13 cellular contexts compared by ENCODE assay signal in genomic region chr3:184954251-184954650, GRCh38.
A peak's percentile ranks its signal among the peaks of the same experiment; 100 is the strongest.
DNase-seq lines count a peak whose midpoint lies in the region; ATAC-seq and TF ChIP-seq lines count a peak whose summit lies in the region.
"Had no signal": no experiment of that assay in that cellular context is flagged by ENCODE, and none has a peak within 500 bp of the region (broad histone marks: within the 10 kb centered on the region; RNA-seq: fewer than 3 reads in every experiment).

No MANE protein-coding gene starts in this region.

- H3K27ac ChIP-seq in right atrium auricular region = no peak overlapping the region
- peak overlapping the region in 3 of 12 donors; percentile 11 to 44 (median 37) for H3K27ac ChIP-seq in heart left ventricle
- H3K27ac ChIP-seq in hepatocyte = peak overlapping the region; percentile 15
- no peak overlapping the region for H3K27ac ChIP-seq in PC-9
- H3K27ac ChIP-seq: 22Rv1, BLaER1, GM23248 had no signal

- H3K9me3 ChIP-seq in right atrium auricular region = no peaks in the 10 kb centered on the region
- no peaks in the 10 kb centered on the region for H3K9me3 ChIP-seq in heart left ventricle
- H3K9me3 ChIP-seq in hepatocyte (ENCODE audit: low read depth) = no peaks in the 10 kb centered on the region
- no peaks in the 10 kb centered on the region for H3K9me3 ChIP-seq in PC-9 (ENCODE audit: insufficient read depth, low read depth)
- H3K9me3 ChIP-seq: BLaER1 had no signal

- H4K20me1 ChIP-seq in hepatocyte (ENCODE audit: insufficient read depth, poor library complexity, severe bottlenecking) (no peaks in the 10 kb centered on the region), PC-9 (ENCODE audit: insufficient read depth) (no peaks in the 10 kb centered on the region)
- H4K20me1 ChIP-seq: BLaER1 had no signal

- CTCF ChIA-PET in PC-9 (lab: Charles Lee) = no interaction called here

- H3K4me3 ChIP-seq in right atrium auricular region (no peak overlapping the region), heart left ventricle (no peak overlapping the region), hepatocyte (no peak overlapping the region), PC-9 (no peak overlapping the region)
- H3K4me3 ChIP-seq: BLaER1, GM23248 had no signal

- H3K9me2 ChIP-seq in hepatocyte (replicated peaks; ENCODE audit: insufficient read depth) = no peaks in the 10 kb centered on the region
- H3K9me2 ChIP-seq in PC-9 (ENCODE audit: insufficient read depth) = no peaks in the 10 kb centered on the region

- no peak for DNase-seq in Right ventricle myocardium inferior (ENCODE audit: missing footprints)
- DNase-seq in right atrium auricular region (ENCODE audit: low spot score) = no peak
- DNase-seq in heart left ventricle = peak; percentile 19 to 58 (median 45)
- no peak for DNase-seq in hepatocyte (ENCODE audit: low spot score)
- no peak for DNase-seq in iPS-NIHi7 (ENCODE audit: extremely low spot score)
- no peak for DNase-seq in PC-9
- DNase-seq: AML-193, DMS 273 treated with DMSO at 0.1 percent for 48 hours, GM23248 had no signal

- H3K79me2 ChIP-seq in hepatocyte (no peaks in the 10 kb centered on the region), PC-9 (ENCODE audit: low read depth) (no peaks in the 10 kb centered on the region)

- no peak for TF ChIP-seq CTCF in right atrium auricular region (IDR thresholded peaks at IDR 0.05)
- no peak for TF ChIP-seq CTCF in heart left ventricle (IDR thresholded peaks at IDR 0.05)
- no peak for TF ChIP-seq CTCF in hepatocyte (IDR thresholded peaks at IDR 0.05; ENCODE audit: poor library complexity)
- no peak for TF ChIP-seq CTCF in PC-9 (conservative IDR thresholded peaks at IDR 0.05)

- 50 to 63% (median 54%) methylated on average over 3 of the region's 3 CpGs for WGBS in heart left ventricle, 4 donors
- WGBS in hepatocyte (ENCODE audit: low lambda C conversion rate, missing lambda C conversion rate) = 87% methylated on average over 3 of the region's 3 CpGs

- TF ChIP-seq POLR2A in heart left ventricle (IDR thresholded peaks at IDR 0.05) = no peak

- H3K4me2 ChIP-seq in hepatocyte (no peak overlapping the region), PC-9 (no peak overlapping the region)
- H3K4me2 ChIP-seq: BLaER1 had no signal

- H3K36me3 ChIP-seq in right atrium auricular region (peaks cover 13% of the 10 kb centered on the region), heart left ventricle (peaks cover 0 to 62% (median 35%) of the 10 kb centered on the region in 9 donors), hepatocyte (replicated peaks; ENCODE audit: insufficient read depth, low read depth) (no peaks in the 10 kb centered on the region), PC-9 (ENCODE audit: low read depth) (no peaks in the 10 kb centered on the region)

- intact Hi-C loops in Right ventricle myocardium inferior (cut with DNase I) = no loop called here
- intact Hi-C loops in heart left ventricle (cut with DNase I) = loop anchor here in 1 of 10 donors (10.0 kb wide), 1 partner anchor 221 kb away; no protein-coding TSS in a partner anchor
- intact Hi-C loops in PC-9 (cut with micrococcal nuclease; ENCODE audit: unreplicated experiment) = no loop called here

- no peaks in the 10 kb centered on the region for H3K27me3 ChIP-seq in right atrium auricular region
- H3K27me3 ChIP-seq in heart left ventricle = no peaks in the 10 kb centered on the region
- H3K27me3 ChIP-seq in hepatocyte = no peaks in the 10 kb centered on the region
- H3K27me3 ChIP-seq in PC-9 (ENCODE audit: insufficient read depth, low read depth) = no peaks in the 10 kb centered on the region
- H3K27me3 ChIP-seq: BLaER1 had no signal

- no TSS peak for BruUV-seq in PC-9 (replicated peaks; lab: Mats Ljungman, UMichigan)

- POLR2A ChIA-PET in PC-9 (lab: Charles Lee; ENCODE audit: unreplicated experiment) = no interaction called here

- ATAC-seq in Right ventricle myocardium inferior (peak; percentile 82), heart left ventricle (peak; percentile 86 to 95 (median 90)), GM18498 (IDR thresholded peaks at IDR 0.05; ENCODE audit: unreplicated experiment) (no peak), HG03565 (IDR thresholded peaks at IDR 0.05; ENCODE audit: unreplicated experiment) (no peak)

- no peak overlapping the region for H2AFZ ChIP-seq in hepatocyte
- H2AFZ ChIP-seq in PC-9 = no peak overlapping the region
- H2AFZ ChIP-seq: GM23248 had no signal

- no peaks in the 10 kb centered on the region for H3F3A ChIP-seq in PC-9 (ENCODE audit: insufficient read depth, low read depth)

- H3K4me1 ChIP-seq in right atrium auricular region (no peaks in the 10 kb centered on the region), heart left ventricle (peaks cover 0 to 18% (median 6%) of the 10 kb centered on the region in 12 donors), hepatocyte (ENCODE audit: insufficient read depth) (peaks cover 17% of the 10 kb centered on the region), PC-9 (replicated peaks; ENCODE audit: insufficient read depth) (no peaks in the 10 kb centered on the region)
- H3K4me1 ChIP-seq: BLaER1 had no signal

Comparison
In these comparisons a context has a peak if more than half of its experiments do, and no peak if none do; other contexts are left out.
1. DNase-seq: peak in heart left ventricle (5 of 5); none in Right ventricle myocardium inferior (single experiment), right atrium auricular region (single experiment), hepatocyte (single experiment), iPS-NIHi7 (single experiment) and PC-9 (0 of 2).
2. ATAC-seq: peak in Right ventricle myocardium inferior (single experiment) and heart left ventricle (4 of 4); none in GM18498 (single experiment) and HG03565 (single experiment).